8 cellular contexts compared by ENCODE assay signal in the genomic region with DNA sequence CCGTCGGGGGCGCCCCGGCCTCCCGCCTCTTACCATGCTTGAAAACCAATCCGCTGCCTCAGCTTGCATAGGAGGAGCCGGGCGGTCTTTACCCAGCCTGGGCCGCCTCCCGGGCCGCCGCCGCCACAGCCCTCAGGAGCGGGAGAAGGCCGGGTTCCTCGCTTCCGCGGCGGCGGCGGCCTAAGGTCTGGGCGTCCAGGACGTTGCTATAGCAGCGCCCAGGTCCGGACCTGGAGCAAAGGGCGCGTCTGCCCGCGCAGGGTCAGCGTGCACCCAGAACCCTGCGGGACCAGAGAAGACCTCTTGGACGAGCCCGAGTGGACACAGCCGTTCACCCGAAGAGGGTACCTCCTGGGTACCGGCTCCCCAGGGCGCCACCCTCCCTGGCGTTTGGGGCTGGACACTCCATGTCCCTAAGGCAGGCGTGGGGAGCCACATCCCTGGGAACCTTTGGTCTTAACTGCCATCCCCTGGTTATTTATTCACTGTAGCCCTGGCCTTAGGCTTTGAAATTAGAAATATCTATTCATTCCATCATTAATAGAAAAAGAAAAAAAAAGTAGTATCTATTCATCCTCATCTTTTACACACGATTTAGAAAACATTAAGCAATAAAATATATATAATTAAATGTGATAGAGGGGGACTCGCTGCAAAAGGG. TPM values are rescaled to one million over a fixed set of nuclear protein-coding genes. Genes with fewer than 3 reads are reported as not detected.
DNase-seq lines count a peak whose midpoint lies in the region; ATAC-seq and TF ChIP-seq lines count a peak whose summit lies in the region.

No MANE protein-coding gene starts in this region.

- no peak for ATAC-seq in GM21447 (IDR thresholded peaks at IDR 0.05; ENCODE audit: unreplicated experiment)

- peak; percentile 46 for DNase-seq in Caki2 (ENCODE audit: low read depth)
- peak; percentile 64 to 81 for DNase-seq in SHP77 (lab: John Stamatoyannopoulos, UW)
- DNase-seq in foreskin fibroblast = peak; percentile 41 to 75
- peak; percentile 30 to 65 (median 43) for DNase-seq in ovary
- DNase-seq in Calu3 = no peak
- DNase-seq in RKO (ENCODE audit: low spot score) = no peak
- DNase-seq in NCI-H2196 treated with DMSO at 0.1 percent for 48 hours (lab: John Stamatoyannopoulos, UW; ENCODE audit: unreplicated experiment) = no peak

- H3K36me3 ChIP-seq in ovary = no peaks in the 10 kb centered on the region

- TF ChIP-seq POLR2A in ovary (IDR thresholded peaks at IDR 0.05) = no peak

- TF ChIP-seq EP300 in ovary (IDR thresholded peaks at IDR 0.05) = no peak

- no peak overlapping the region for H3K27ac Mint-ChIP-seq in Calu3 (ENCODE audit: unreplicated experiment)

- H3K27me3 Mint-ChIP-seq in Calu3 (ENCODE audit: unreplicated experiment) = no peaks in the 10 kb centered on the region

- H3K4me1 Mint-ChIP-seq in Calu3 (ENCODE audit: low read depth, unreplicated experiment) = no peaks in the 10 kb centered on the region

- no peaks in the 10 kb centered on the region for H3K9me3 Mint-ChIP-seq in Calu3 (ENCODE audit: low read depth, unreplicated experiment)

- H3K27ac ChIP-seq in ovary = peak overlapping the region in 1 of 2 donors; percentile 57

- peak overlapping the region; percentile 80 to 82 for H3K4me3 ChIP-seq in foreskin fibroblast (ENCODE audit: low read depth in 1 of 2, low read length in 2 of 2)
- peak overlapping the region; percentile 37 for H3K4me3 ChIP-seq in ovary

- intact Hi-C loops in ovary (cut with DNase I) = loop anchor here in 1 of 4 donors (2.0 kb wide), 1 partner anchor 35 kb away; a partner anchor contains a TSS
- intact Hi-C loops in Calu3 (cut with micrococcal nuclease; ENCODE audit: unreplicated experiment) = no loop called here

- no peak overlapping the region for H3K4me3 Mint-ChIP-seq in Calu3 (ENCODE audit: low read depth, unreplicated experiment)

- in situ Hi-C loops in Caki2 (cut with HindIII; ENCODE audit: low pct_unique_long_range_greater_than_20kb, low sequenced_read_pairs) = no loop called here

- BruUV-seq in Calu3 (replicated peaks; lab: Mats Ljungman, UMichigan) = no TSS peak

- no peaks in the 10 kb centered on the region for H3K27me3 ChIP-seq in ovary

- TF ChIP-seq CTCF in foreskin fibroblast (IDR thresholded peaks at IDR 0.05; ENCODE audit: low read depth, low read length) (no peak), ovary (IDR thresholded peaks at IDR 0.05) (no peak), Calu3 (IDR thresholded peaks at IDR 0.05; ENCODE audit: unreplicated experiment) (no peak)

- H3K4me1 ChIP-seq in ovary (ENCODE audit: insufficient read depth) = peaks cover 2% of the 10 kb centered on the region

- WGBS in ovary, 3 donors = 5 to 7% (median 6%) methylated on average over 33 to 41 of the region's 41 CpGs

- CTCF ChIA-PET in Calu3 (lab: Charles Lee) = no interaction called here

- peaks cover 7% of the 10 kb centered on the region for H3K36me3 Mint-ChIP-seq in Calu3 (ENCODE audit: insufficient read depth, unreplicated experiment)

- no peaks in the 10 kb centered on the region for H3K9me3 ChIP-seq in ovary

RNA-seq across cellular contexts. Expression of a gene that starts 2.4 kb away (rescaled TPM):
- total RNA-seq in Caki2 (2014; rRNA removed; shearing (Covaris generic); ENCODE audit: low replicate concordance) = 12.0 and 13.0 TPM in 2 replicates
- total RNA-seq in ovary = 10 to 100 TPM; 22.1 to 55.8 (median 45.2) TPM
- 10 to 100 TPM; 25.4 to 30.0 TPM for polyA plus RNA-seq in ovary
- total RNA-seq in Calu3 (2022) = 10.2 and 13.3 TPM in 2 replicates

RNA-seq across cellular contexts. Expression of a gene that starts 34.8 kb away (rescaled TPM):
- total RNA-seq in Caki2 (2014; rRNA removed; shearing (Covaris generic); ENCODE audit: low replicate concordance) = 11.8 and 12.2 TPM in 2 replicates
- total RNA-seq in ovary = 10 to 100 TPM; 29.6 to 56.7 (median 38.3) TPM
- polyA plus RNA-seq in ovary = 10 to 100 TPM; 13.6 to 24.5 TPM
- total RNA-seq in Calu3 (2022) = 21.2 and 22.2 TPM in 2 replicates

Comparison
In these comparisons a context has a peak if more than half of its experiments do, and no peak if none do; other contexts are left out.
1. DNase-seq: peak in Caki2 (single experiment), SHP77 (2 of 2), foreskin fibroblast (2 of 2) and ovary (5 of 5); none in Calu3 (single experiment), RKO (single experiment) and NCI-H2196 treated with DMSO at 0.1 percent for 48 hours (single experiment).